ENCODE assay signal across 8 cellular contexts in genomic region chr15:55168350-55168974, GRCh38. TPM values are rescaled to one million over a fixed set of nuclear protein-coding genes. Genes with fewer than 3 reads are reported as not detected.
DNase-seq lines count a peak whose midpoint lies in the region; ATAC-seq lines count a peak whose summit lies in the region.

No MANE protein-coding gene starts in this region.

- H4K91ac ChIP-seq in trophoblast cell (ENCODE audit: low read depth, low read length), result no peak overlapping the region

- H3K4me1 ChIP-seq in trophoblast cell (ENCODE audit: control insufficient read depth in 1 of 2, insufficient read depth in 2 of 2, low read length in 2 of 2), result no peaks in the 10 kb centered on the region

- H3K4me3 ChIP-seq in trophoblast cell (ENCODE audit: low read depth, low read length), result no peak overlapping the region

- no peak overlapping the region for H4K8ac ChIP-seq in trophoblast cell (ENCODE audit: low read depth, low read length)

- H3K23ac ChIP-seq in trophoblast cell (ENCODE audit: low read length), result no peak overlapping the region

- no peaks in the 10 kb centered on the region for H3K9me3 ChIP-seq in trophoblast cell (ENCODE audit: insufficient read depth, low read depth, low read length)

- H3K4ac ChIP-seq in trophoblast cell (ENCODE audit: low read depth, low read length), result no peak overlapping the region

- H2BK12ac ChIP-seq in trophoblast cell (ENCODE audit: low read length), result no peak overlapping the region

- no peak overlapping the region for H3K4me2 ChIP-seq in trophoblast cell (ENCODE audit: low read length)

- no peak overlapping the region for H4K12ac ChIP-seq in trophoblast cell (ENCODE audit: low read depth, low read length)

- peak; percentile 88 for ATAC-seq in GM21786 (IDR thresholded peaks at IDR 0.05; ENCODE audit: unreplicated experiment)

- no peak overlapping the region for H3K27ac ChIP-seq in trophoblast cell (ENCODE audit: low read depth, low read length)

- no peaks in the 10 kb centered on the region for H3K36me3 ChIP-seq in trophoblast cell (ENCODE audit: control insufficient read depth in 1 of 2, insufficient read depth in 2 of 2, low read length in 2 of 2)

- H3K79me2 ChIP-seq in trophoblast cell (ENCODE audit: control insufficient read depth, insufficient read depth, low read length, poor library complexity), result no peaks in the 10 kb centered on the region

- H3K14ac ChIP-seq in trophoblast cell (ENCODE audit: low read length), result no peak overlapping the region

- H3K27me3 ChIP-seq in trophoblast cell (ENCODE audit: insufficient read depth, low read length), result no peaks in the 10 kb centered on the region

- H2BK5ac ChIP-seq in trophoblast cell (ENCODE audit: low read depth, low read length, poor library complexity), result no peak overlapping the region

- H3K79me1 ChIP-seq in trophoblast cell (ENCODE audit: low read length), result no peaks in the 10 kb centered on the region

- H3K18ac ChIP-seq in trophoblast cell (ENCODE audit: low read length), result no peak overlapping the region

- H2AFZ ChIP-seq in trophoblast cell (ENCODE audit: insufficient read depth, low read length, poor library complexity), result no peak overlapping the region

- WGBS in trophoblast cell (ENCODE audit: extremely low coverage, insufficient coverage, insufficient read length), result no CpG with 5 or more reads among the region's 11 CpGs

- H2BK120ac ChIP-seq in trophoblast cell (ENCODE audit: insufficient read depth, low read length, poor library complexity), result no peak overlapping the region

- DNase-seq in GF-D8 (lab: John Stamatoyannopoulos, UW) (peak; percentile 1), KG1 (lab: John Stamatoyannopoulos, UW) (peak; percentile 54), RKO (ENCODE audit: low spot score) (peak; percentile 88), activated T-helper 1 cell treated with Interleukin-2 at 50 U/mL for 16 hours (ENCODE audit: low read depth) (peak; percentile 5), foreskin melanocyte (peak; percentile 39), trophoblast cell (peak; percentile 39 to 61), GOT3 (lab: John Stamatoyannopoulos, UW) (no peak)

- H2AK5ac ChIP-seq in trophoblast cell (ENCODE audit: low read length), result no peak overlapping the region

- no peak overlapping the region for H3K9ac ChIP-seq in trophoblast cell (ENCODE audit: low read length)

RNA-seq across cellular contexts. Expression of gene RSL24D1, which starts 28.3 kb away (rescaled TPM):
- polyA plus RNA-seq in trophoblast cell (2013), result 70.1 and 71.4 TPM in 2 replicates
